2 cellular contexts compared by ENCODE assay signal in the genomic region with DNA sequence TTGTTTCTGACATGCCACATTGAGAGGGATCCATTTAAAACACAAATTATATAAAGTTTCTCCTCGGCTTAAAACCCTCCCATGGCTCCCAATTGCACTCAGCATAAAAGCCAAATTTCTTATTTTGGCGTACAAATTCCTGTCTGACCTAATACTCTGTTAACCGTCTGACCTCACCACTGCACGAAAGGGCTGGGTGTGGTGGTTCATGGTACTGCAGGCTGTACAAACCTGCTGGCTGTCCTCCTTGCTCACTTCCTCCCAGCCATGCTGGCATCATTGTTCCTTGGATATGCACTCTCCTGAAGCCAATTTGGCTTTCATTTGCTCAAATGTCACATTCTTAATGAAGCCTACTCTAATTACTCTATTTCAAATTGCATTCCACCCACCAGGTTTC.
TF ChIP-seq lines count a peak whose summit lies in the region.

No MANE protein-coding gene starts in this region.

TF ChIP-seq in SK-N-SH, 30 proteins besides CTCF, POLR2A, EP300 and RAD21 (continued from another document):
- TF ChIP-seq, protein P1, sequence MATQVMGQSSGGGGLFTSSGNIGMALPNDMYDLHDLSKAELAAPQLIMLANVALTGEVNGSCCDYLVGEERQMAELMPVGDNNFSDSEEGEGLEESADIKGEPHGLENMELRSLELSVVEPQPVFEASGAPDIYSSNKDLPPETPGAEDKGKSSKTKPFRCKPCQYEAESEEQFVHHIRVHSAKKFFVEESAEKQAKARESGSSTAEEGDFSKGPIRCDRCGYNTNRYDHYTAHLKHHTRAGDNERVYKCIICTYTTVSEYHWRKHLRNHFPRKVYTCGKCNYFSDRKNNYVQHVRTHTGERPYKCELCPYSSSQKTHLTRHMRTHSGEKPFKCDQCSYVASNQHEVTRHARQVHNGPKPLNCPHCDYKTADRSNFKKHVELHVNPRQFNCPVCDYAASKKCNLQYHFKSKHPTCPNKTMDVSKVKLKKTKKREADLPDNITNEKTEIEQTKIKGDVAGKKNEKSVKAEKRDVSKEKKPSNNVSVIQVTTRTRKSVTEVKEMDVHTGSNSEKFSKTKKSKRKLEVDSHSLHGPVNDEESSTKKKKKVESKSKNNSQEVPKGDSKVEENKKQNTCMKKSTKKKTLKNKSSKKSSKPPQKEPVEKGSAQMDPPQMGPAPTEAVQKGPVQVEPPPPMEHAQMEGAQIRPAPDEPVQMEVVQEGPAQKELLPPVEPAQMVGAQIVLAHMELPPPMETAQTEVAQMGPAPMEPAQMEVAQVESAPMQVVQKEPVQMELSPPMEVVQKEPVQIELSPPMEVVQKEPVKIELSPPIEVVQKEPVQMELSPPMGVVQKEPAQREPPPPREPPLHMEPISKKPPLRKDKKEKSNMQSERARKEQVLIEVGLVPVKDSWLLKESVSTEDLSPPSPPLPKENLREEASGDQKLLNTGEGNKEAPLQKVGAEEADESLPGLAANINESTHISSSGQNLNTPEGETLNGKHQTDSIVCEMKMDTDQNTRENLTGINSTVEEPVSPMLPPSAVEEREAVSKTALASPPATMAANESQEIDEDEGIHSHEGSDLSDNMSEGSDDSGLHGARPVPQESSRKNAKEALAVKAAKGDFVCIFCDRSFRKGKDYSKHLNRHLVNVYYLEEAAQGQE (IDR thresholded peaks at IDR 0.05; ENCODE audit: low read depth, low read length) = no peak
- TF ChIP-seq POLR2AphosphoS5 (IDR thresholded peaks at IDR 0.05; ENCODE audit: low read depth, low read length) = no peak
- no peak for TF ChIP-seq FOXM1 (IDR thresholded peaks at IDR 0.05; ENCODE audit: low read depth)
- no peak for TF ChIP-seq MEF2A (IDR thresholded peaks at IDR 0.05; ENCODE audit: borderline replicate concordance, low read depth)
- no peak for TF ChIP-seq SMC3 (IDR thresholded peaks at IDR 0.05; ENCODE audit: low read depth, low read length)
- TF ChIP-seq EZH2phosphoT487 (IDR thresholded peaks at IDR 0.05; ENCODE audit: borderline replicate concordance, low read depth) = no peak
- no peak for TF ChIP-seq FOXJ3 (CRISPR knock-in tag; IDR thresholded peaks at IDR 0.05)
- no peak for TF ChIP-seq JUND (IDR thresholded peaks at IDR 0.05)
- TF ChIP-seq, protein P2, sequence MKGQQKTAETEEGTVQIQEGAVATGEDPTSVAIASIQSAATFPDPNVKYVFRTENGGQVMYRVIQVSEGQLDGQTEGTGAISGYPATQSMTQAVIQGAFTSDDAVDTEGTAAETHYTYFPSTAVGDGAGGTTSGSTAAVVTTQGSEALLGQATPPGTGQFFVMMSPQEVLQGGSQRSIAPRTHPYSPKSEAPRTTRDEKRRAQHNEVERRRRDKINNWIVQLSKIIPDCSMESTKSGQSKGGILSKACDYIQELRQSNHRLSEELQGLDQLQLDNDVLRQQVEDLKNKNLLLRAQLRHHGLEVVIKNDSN (IDR thresholded peaks at IDR 0.05; ENCODE audit: borderline replicate concordance, low read depth) = no peak
TF ChIP-seq in SK-N-SH: peak in this region for 0.

TF ChIP-seq in SK-N-SH treated with all-trans-retinoic acid at 6 μM for 48 hours, 23 proteins besides CTCF, POLR2A, EP300 and RAD21 (continued from another document):
- TF ChIP-seq ESRRG (CRISPR knock-in tag; IDR thresholded peaks at IDR 0.05) (no peak), ZFP3 (CRISPR knock-in tag; IDR thresholded peaks at IDR 0.05) (no peak), ZNF70 (CRISPR knock-in tag; IDR thresholded peaks at IDR 0.05) (no peak), CSDC2 (CRISPR knock-in tag; IDR thresholded peaks at IDR 0.05) (no peak), ARNTL (CRISPR knock-in tag; IDR thresholded peaks at IDR 0.05; ENCODE audit: borderline replicate concordance, low read depth) (no peak), ZFP30 (CRISPR knock-in tag; IDR thresholded peaks at IDR 0.05) (no peak), ZC3H10 (CRISPR knock-in tag; IDR thresholded peaks at IDR 0.05) (no peak), PPARA (CRISPR knock-in tag; IDR thresholded peaks at IDR 0.05; ENCODE audit: borderline replicate concordance) (no peak), TCF4 (CRISPR knock-in tag; IDR thresholded peaks at IDR 0.05; ENCODE audit: borderline replicate concordance) (no peak)
- TF ChIP-seq, protein P3, sequence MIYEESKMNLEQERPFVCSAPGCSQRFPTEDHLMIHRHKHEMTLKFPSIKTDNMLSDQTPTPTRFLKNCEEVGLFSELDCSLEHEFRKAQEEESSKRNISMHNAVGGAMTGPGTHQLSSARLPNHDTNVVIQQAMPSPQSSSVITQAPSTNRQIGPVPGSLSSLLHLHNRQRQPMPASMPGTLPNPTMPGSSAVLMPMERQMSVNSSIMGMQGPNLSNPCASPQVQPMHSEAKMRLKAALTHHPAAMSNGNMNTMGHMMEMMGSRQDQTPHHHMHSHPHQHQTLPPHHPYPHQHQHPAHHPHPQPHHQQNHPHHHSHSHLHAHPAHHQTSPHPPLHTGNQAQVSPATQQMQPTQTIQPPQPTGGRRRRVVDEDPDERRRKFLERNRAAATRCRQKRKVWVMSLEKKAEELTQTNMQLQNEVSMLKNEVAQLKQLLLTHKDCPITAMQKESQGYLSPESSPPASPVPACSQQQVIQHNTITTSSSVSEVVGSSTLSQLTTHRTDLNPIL (CRISPR knock-in tag; IDR thresholded peaks at IDR 0.05; ENCODE audit: low read depth) = no peak
- TF ChIP-seq, protein P4, sequence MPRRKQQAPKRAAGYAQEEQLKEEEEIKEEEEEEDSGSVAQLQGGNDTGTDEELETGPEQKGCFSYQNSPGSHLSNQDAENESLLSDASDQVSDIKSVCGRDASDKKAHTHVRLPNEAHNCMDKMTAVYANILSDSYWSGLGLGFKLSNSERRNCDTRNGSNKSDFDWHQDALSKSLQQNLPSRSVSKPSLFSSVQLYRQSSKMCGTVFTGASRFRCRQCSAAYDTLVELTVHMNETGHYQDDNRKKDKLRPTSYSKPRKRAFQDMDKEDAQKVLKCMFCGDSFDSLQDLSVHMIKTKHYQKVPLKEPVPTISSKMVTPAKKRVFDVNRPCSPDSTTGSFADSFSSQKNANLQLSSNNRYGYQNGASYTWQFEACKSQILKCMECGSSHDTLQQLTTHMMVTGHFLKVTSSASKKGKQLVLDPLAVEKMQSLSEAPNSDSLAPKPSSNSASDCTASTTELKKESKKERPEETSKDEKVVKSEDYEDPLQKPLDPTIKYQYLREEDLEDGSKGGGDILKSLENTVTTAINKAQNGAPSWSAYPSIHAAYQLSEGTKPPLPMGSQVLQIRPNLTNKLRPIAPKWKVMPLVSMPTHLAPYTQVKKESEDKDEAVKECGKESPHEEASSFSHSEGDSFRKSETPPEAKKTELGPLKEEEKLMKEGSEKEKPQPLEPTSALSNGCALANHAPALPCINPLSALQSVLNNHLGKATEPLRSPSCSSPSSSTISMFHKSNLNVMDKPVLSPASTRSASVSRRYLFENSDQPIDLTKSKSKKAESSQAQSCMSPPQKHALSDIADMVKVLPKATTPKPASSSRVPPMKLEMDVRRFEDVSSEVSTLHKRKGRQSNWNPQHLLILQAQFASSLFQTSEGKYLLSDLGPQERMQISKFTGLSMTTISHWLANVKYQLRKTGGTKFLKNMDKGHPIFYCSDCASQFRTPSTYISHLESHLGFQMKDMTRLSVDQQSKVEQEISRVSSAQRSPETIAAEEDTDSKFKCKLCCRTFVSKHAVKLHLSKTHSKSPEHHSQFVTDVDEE (CRISPR knock-in tag; IDR thresholded peaks at IDR 0.05) = no peak
- TF ChIP-seq, protein P5, sequence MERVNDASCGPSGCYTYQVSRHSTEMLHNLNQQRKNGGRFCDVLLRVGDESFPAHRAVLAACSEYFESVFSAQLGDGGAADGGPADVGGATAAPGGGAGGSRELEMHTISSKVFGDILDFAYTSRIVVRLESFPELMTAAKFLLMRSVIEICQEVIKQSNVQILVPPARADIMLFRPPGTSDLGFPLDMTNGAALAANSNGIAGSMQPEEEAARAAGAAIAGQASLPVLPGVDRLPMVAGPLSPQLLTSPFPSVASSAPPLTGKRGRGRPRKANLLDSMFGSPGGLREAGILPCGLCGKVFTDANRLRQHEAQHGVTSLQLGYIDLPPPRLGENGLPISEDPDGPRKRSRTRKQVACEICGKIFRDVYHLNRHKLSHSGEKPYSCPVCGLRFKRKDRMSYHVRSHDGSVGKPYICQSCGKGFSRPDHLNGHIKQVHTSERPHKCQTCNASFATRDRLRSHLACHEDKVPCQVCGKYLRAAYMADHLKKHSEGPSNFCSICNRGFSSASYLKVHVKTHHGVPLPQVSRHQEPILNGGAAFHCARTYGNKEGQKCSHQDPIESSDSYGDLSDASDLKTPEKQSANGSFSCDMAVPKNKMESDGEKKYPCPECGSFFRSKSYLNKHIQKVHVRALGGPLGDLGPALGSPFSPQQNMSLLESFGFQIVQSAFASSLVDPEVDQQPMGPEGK (CRISPR knock-in tag; IDR thresholded peaks at IDR 0.05; ENCODE audit: borderline replicate concordance) = no peak
- TF ChIP-seq, protein P6, sequence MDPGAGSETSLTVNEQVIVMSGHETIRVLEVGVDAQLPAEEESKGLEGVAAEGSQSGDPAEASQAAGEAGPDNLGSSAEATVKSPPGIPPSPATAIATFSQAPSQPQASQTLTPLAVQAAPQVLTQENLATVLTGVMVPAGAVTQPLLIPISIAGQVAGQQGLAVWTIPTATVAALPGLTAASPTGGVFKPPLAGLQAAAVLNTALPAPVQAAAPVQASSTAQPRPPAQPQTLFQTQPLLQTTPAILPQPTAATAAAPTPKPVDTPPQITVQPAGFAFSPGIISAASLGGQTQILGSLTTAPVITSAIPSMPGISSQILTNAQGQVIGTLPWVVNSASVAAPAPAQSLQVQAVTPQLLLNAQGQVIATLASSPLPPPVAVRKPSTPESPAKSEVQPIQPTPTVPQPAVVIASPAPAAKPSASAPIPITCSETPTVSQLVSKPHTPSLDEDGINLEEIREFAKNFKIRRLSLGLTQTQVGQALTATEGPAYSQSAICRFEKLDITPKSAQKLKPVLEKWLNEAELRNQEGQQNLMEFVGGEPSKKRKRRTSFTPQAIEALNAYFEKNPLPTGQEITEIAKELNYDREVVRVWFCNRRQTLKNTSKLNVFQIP (CRISPR knock-in tag; IDR thresholded peaks at IDR 0.05; ENCODE audit: borderline replicate concordance, low read depth) = no peak
